In genomic region chr11:67716226-67716625, GRCh38 we compare ENCODE assay signal across 19 cellular contexts. TPM values are rescaled to one million over a fixed set of nuclear protein-coding genes. Genes with fewer than 3 reads are reported as not detected.
"Had no signal": no experiment of that assay in that cellular context is flagged by ENCODE, and none has a peak within 500 bp of the region (broad histone marks: within the 10 kb centered on the region; RNA-seq: fewer than 3 reads in every experiment).

No MANE protein-coding gene starts in this region.

RNA-seq across cellular contexts. Expression of gene ALDH3B2, which starts 41.8 kb away (rescaled TPM):
- total RNA-seq: activated CD4-positive, alpha-beta memory T cell treated with anti-CD3 and anti-CD28 coated beads for 36 hours; activated CD4-positive, alpha-beta T cell treated with anti-CD3 and anti-CD28 coated beads for 36 hours; activated CD4-positive, alpha-beta T cell treated with anti-CD3 and anti-CD28 coated beads, Interleukin-2, amount 10 ng/mL, durations not matched to agents 24 days and 14 days; activated CD8-positive, alpha-beta memory T cell treated with anti-CD3 and anti-CD28 coated beads for 36 hours; activated CD8-positive, alpha-beta memory T cell treated with anti-CD3 and anti-CD28 coated beads, Interleukin-2, amount 10 ng/mL, durations not matched to agents 7 days and 5 days; activated CD8-positive, alpha-beta T cell treated with anti-CD3 and anti-CD28 coated beads, Interleukin-2, amount 10 ng/mL, durations not matched to agents 7 days and 5 days; activated naive CD4-positive, alpha-beta T cell treated with anti-CD3 and anti-CD28 coated beads for 36 hours; activated naive CD8-positive, alpha-beta T cell treated with anti-CD3 and anti-CD28 coated beads for 36 hours; activated T-helper 1 cell treated with anti-CD3 and anti-CD28 coated beads, Interleukin-12 subunit alpha, Interleukin-12 subunit beta, Interleukin-2, Interleukin-4 antibody, amounts not matched to agents 30 ng/mL and 10 ng/mL and 1 ng/mL, durations not matched to agents 14 hours and 24 hours and 36 hours; activated T-helper 2 cell treated with anti-CD3 and anti-CD28 coated beads, Interferon-gamma antibody, Interleukin-2, Interleukin-4, amounts not matched to agents 10 μg/mL and 5 μg/mL and 100 μg/mL, durations not matched to agents 14 hours and 24 hours and 36 hours; adrenal gland; aorta; body of pancreas; chondrocyte; dermis blood vessel endothelial cell; endothelial cell of umbilical vein; fibroblast of lung; fibroblast of villous mesenchyme; T-helper 17 cell had no signal
- polyA plus RNA-seq: endothelial cell of umbilical vein, fibroblast of lung had no signal
